ENCODE assay signal across 28 cellular contexts in genomic region chr17:16464001-16464640, GRCh38. TPM values are rescaled to one million over a fixed set of nuclear protein-coding genes. Genes with fewer than 3 reads are reported as not detected.
DNase-seq lines count a peak whose midpoint lies in the region; ATAC-seq and TF ChIP-seq lines count a peak whose summit lies in the region.
"Had no signal": no experiment of that assay in that cellular context is flagged by ENCODE, and none has a peak within 500 bp of the region (broad histone marks: within the 10 kb centered on the region; RNA-seq: fewer than 3 reads in every experiment).

No MANE protein-coding gene starts in this region.

- H3K27ac ChIP-seq in RWPE1 (peak overlapping the region; percentile 62), duodenal mucosa (ENCODE audit: low read depth, low read length) (peak overlapping the region; percentile 88), stomach (peak overlapping the region in 4 of 5 donors; percentile 47 to 78 (median 54))
- H3K27ac ChIP-seq: parathyroid adenoma, upper lobe of right lung, VCaP had no signal

- H3K27me3 ChIP-seq in duodenal mucosa (ENCODE audit: control insufficient read depth in 1 of 2, insufficient read depth in 2 of 2, low read length in 2 of 2): no peaks in the 10 kb centered on the region
- H3K27me3 ChIP-seq in stomach: no peaks in the 10 kb centered on the region
- H3K27me3 ChIP-seq: sigmoid colon, upper lobe of right lung had no signal

- TF ChIP-seq EP300 in stomach (IDR thresholded peaks at IDR 0.05): no peak

- H3K4me3 Mint-ChIP-seq in activated CD4-positive, alpha-beta T cell treated with anti-CD3 and anti-CD28 coated beads for 36 hours: no peak overlapping the region
- H3K4me3 Mint-ChIP-seq: B cell; central memory CD8-positive, alpha-beta T cell; IgD-negative memory B cell; natural killer cell treated with Interleukin-12 subunit alpha and Interleukin-12 subunit beta and Interleukin-15 and Interleukin-18, amount 100 ng/mL, for 72 hours had no signal

- WGBS in stomach, 5 donors: 59 to 73% (median 62%) methylated on average over 6 to 7 of the region's 7 CpGs

- intact Hi-C loops in stomach (cut with DNase I; ENCODE audit: low total_unique reads): no loop called here
- intact Hi-C loops in activated CD4-positive, alpha-beta T cell treated with anti-CD3 and anti-CD28 coated beads for 36 hours (cut with DNase I, micrococcal nuclease): no loop called here

- no peaks in the 10 kb centered on the region for H3K9me3 Mint-ChIP-seq in activated CD4-positive, alpha-beta T cell treated with anti-CD3 and anti-CD28 coated beads for 36 hours (ENCODE audit: low read depth)
- H3K9me3 Mint-ChIP-seq: central memory CD8-positive, alpha-beta T cell; IgD-negative memory B cell; natural killer cell treated with Interleukin-12 subunit alpha and Interleukin-12 subunit beta and Interleukin-15 and Interleukin-18, amount 100 ng/mL, for 72 hours had no signal

- H3K36me3 ChIP-seq in duodenal mucosa (ENCODE audit: control insufficient read depth in 1 of 2, insufficient read depth in 2 of 2, low read length in 2 of 2): peaks cover 0 to 26% of the 10 kb centered on the region in 2 donors
- peaks cover 0 to 21% (median 6%) of the 10 kb centered on the region in 4 donors for H3K36me3 ChIP-seq in stomach
- H3K36me3 ChIP-seq: sigmoid colon, upper lobe of right lung had no signal

- H3K4me3 ChIP-seq in duodenal mucosa (ENCODE audit: low read depth in 1 of 2, low read length in 2 of 2): no peak overlapping the region
- no peak overlapping the region for H3K4me3 ChIP-seq in stomach
- H3K4me3 ChIP-seq: sigmoid colon, upper lobe of right lung had no signal

- no peaks in the 10 kb centered on the region for H3K4me1 Mint-ChIP-seq in activated CD4-positive, alpha-beta T cell treated with anti-CD3 and anti-CD28 coated beads for 36 hours
- H3K4me1 Mint-ChIP-seq: B cell had no signal

- CTCF ChIA-PET in RWPE1 (lab: Yijun Ruan, JAX): interaction anchor here (1.3 to 1.7 kb wide), 2 partner anchors 36 to 57 kb away, joined by 5 read pairs; no protein-coding TSS in a partner anchor
- CTCF ChIA-PET in activated CD4-positive, alpha-beta T cell treated with anti-CD3 and anti-CD28 coated beads for 36 hours (lab: Charles Lee): interaction anchor here (0.5 kb wide), 1 partner anchor 54 kb away, joined by 3 read pairs; no protein-coding TSS in a partner anchor

- POLR2A ChIA-PET in RWPE1 (lab: Yijun Ruan, JAX; ENCODE audit: low non-redundant PET): no interaction called here
- POLR2A ChIA-PET in activated CD4-positive, alpha-beta T cell treated with anti-CD3 and anti-CD28 coated beads for 36 hours (lab: Charles Lee): no interaction called here

- H3K4me1 ChIP-seq in duodenal mucosa (ENCODE audit: control insufficient read depth in 1 of 2, insufficient read depth in 2 of 2, low read length in 2 of 2) (peaks cover 70 to 74% of the 10 kb centered on the region in 2 donors), stomach (peaks cover 12 to 60% (median 33%) of the 10 kb centered on the region in 4 donors)
- H3K4me1 ChIP-seq: upper lobe of right lung had no signal

- TF ChIP-seq POLR2A in stomach (IDR thresholded peaks at IDR 0.05): no peak

- H3K9me3 ChIP-seq in duodenal mucosa (ENCODE audit: control insufficient read depth in 1 of 2, low read length in 2 of 2) (no peaks in the 10 kb centered on the region), stomach (no peaks in the 10 kb centered on the region)
- H3K9me3 ChIP-seq: sigmoid colon, upper lobe of right lung had no signal

- DNase-seq in NCI-H2196 (lab: John Stamatoyannopoulos, UW; ENCODE audit: unreplicated experiment) (peak; percentile 38), NCI-H2196 treated with DMSO at 0.1 percent for 48 hours (lab: John Stamatoyannopoulos, UW; ENCODE audit: unreplicated experiment) (no peak), RWPE1 (ENCODE audit: low spot score) (no peak), stomach (no peak), DMS153 (lab: John Stamatoyannopoulos, UW) (no peak)
- DNase-seq in stimulated activated CD4-positive, alpha-beta T cell treated with anti-CD3 and anti-CD28 coated beads, Interleukin-1b, Interleukin-23, amount 100 ng/mL, for 48 hours: no peak
- no peak for DNase-seq in activated CD4-positive, alpha-beta T cell treated with anti-CD3 and anti-CD28 coated beads for 36 hours
- DNase-seq: activated CD4-positive, alpha-beta T cell treated with anti-CD3 and anti-CD28 coated beads, Interleukin-2, amount 50 U/mL, for 4 hours; activated CD8-positive, alpha-beta memory T cell treated with anti-CD3 and anti-CD28 coated beads, Interleukin-2, amount 50 U/mL, for 48 hours; activated effector memory CD4-positive, alpha-beta T cell treated with anti-CD3 and anti-CD28 coated beads, Interleukin-2, amount 50 U/mL, for 16 hours; effector memory CD4-positive, alpha-beta T cell; kidney; MM.1S; NCI-H1436 treated with DMSO at 0.1 percent for 48 hours; sigmoid colon; stimulated activated CD4-positive, alpha-beta T cell treated with anti-CD3 and anti-CD28 coated beads, Interleukin-2, amount 100 ng/mL, for 24 hours; stimulated activated naive CD8-positive, alpha-beta T cell treated with anti-CD3 and anti-CD28 coated beads, Interleukin-15, Interleukin-2, amounts not matched to agents 100 U/mL and 50 U/mL, for 24 hours; T-helper 2 cell; upper lobe of right lung had no signal

- peak overlapping the region; percentile 54 to 83 for H3K9ac ChIP-seq in duodenal mucosa (ENCODE audit: low read depth in 1 of 2, low read length in 2 of 2)
- H3K9ac ChIP-seq: parathyroid adenoma had no signal

- H3K27me3 Mint-ChIP-seq in activated CD4-positive, alpha-beta T cell treated with anti-CD3 and anti-CD28 coated beads for 36 hours: no peaks in the 10 kb centered on the region
- H3K27me3 Mint-ChIP-seq: B cell; central memory CD8-positive, alpha-beta T cell; IgD-negative memory B cell; natural killer cell treated with Interleukin-12 subunit alpha and Interleukin-12 subunit beta and Interleukin-15 and Interleukin-18, amount 100 ng/mL, for 72 hours had no signal

- no peak for TF ChIP-seq CTCF in RWPE1 (conservative IDR thresholded peaks at IDR 0.05; ENCODE audit: low read depth)
- no peak for TF ChIP-seq CTCF in stomach (IDR thresholded peaks at IDR 0.05)

- ATAC-seq in activated CD4-positive, alpha-beta T cell treated with anti-CD3 and anti-CD28 coated beads for 36 hours: no peak
- ATAC-seq: esophagus mucosa; natural killer cell treated with Interleukin-12 subunit alpha and Interleukin-12 subunit beta and Interleukin-15 and Interleukin-18, amount 100 ng/mL, for 72 hours had no signal

- H3K36me3 Mint-ChIP-seq in activated CD4-positive, alpha-beta T cell treated with anti-CD3 and anti-CD28 coated beads for 36 hours (ENCODE audit: low read depth): peaks cover 14% of the 10 kb centered on the region
- H3K36me3 Mint-ChIP-seq: natural killer cell treated with Interleukin-12 subunit alpha and Interleukin-12 subunit beta and Interleukin-15 and Interleukin-18, amount 100 ng/mL, for 72 hours had no signal

- H3K27ac Mint-ChIP-seq in activated CD4-positive, alpha-beta T cell treated with anti-CD3 and anti-CD28 coated beads for 36 hours: no peak overlapping the region
- H3K27ac Mint-ChIP-seq: B cell; IgD-negative memory B cell; natural killer cell treated with Interleukin-12 subunit alpha and Interleukin-12 subunit beta and Interleukin-15 and Interleukin-18, amount 100 ng/mL, for 72 hours had no signal

RNA-seq across cellular contexts. Expression of gene LRRC75A, which starts 27.9 kb away (rescaled TPM):
- 100 to 1,000 TPM in 1 of 5 donors, 10 to 100 TPM in 2, 1 to 10 TPM in 2; 1.1 to 306 (median 14.5) TPM for total RNA-seq in stomach
- polyA plus RNA-seq in stomach: 1 to 10 TPM; 2.6 to 4.0 (median 3.4) TPM
- 1 to 10 TPM; 1.1 to 1.2 TPM for total RNA-seq in activated CD4-positive, alpha-beta T cell treated with anti-CD3 and anti-CD28 coated beads for 36 hours

RNA-seq across cellular contexts. Expression of gene TRPV2, which starts 48.8 kb away (rescaled TPM):
- total RNA-seq in stomach: 10 to 100 TPM in 1 of 5 donors, 1 to 10 TPM in 3, under 1 TPM in 1; 0.58 to 24.8 (median 4.5) TPM
- 1 to 10 TPM; 5.3 to 8.8 (median 6.4) TPM for polyA plus RNA-seq in stomach
- 10 to 100 TPM; 24.3 to 35.6 TPM for total RNA-seq in activated CD4-positive, alpha-beta T cell treated with anti-CD3 and anti-CD28 coated beads for 36 hours
- total RNA-seq: A172 had no signal
